Comparison of ENCODE assay signal across 8 cellular contexts in genomic region chr1:69744381-69744780, GRCh38.
"Had no signal": no experiment of that assay in that cellular context is flagged by ENCODE, and none has a peak within 500 bp of the region (broad histone marks: within the 10 kb centered on the region; RNA-seq: fewer than 3 reads in every experiment).

No MANE protein-coding gene starts in this region.

- H3K27ac ChIP-seq: HL-60, KMS-11 had no signal

- H3K27me3 Mint-ChIP-seq: IgD-negative memory B cell had no signal

- H3K4me3 Mint-ChIP-seq: IgD-negative memory B cell had no signal

- H3K36me3 Mint-ChIP-seq: IgD-negative memory B cell had no signal

- DNase-seq: IMR-90, KBM-7, KG1 had no signal

- H3K4me3 ChIP-seq: K562 had no signal

- H3K27ac Mint-ChIP-seq: IgD-negative memory B cell had no signal

- H3K4me2 ChIP-seq: KMS-11 had no signal

- ATAC-seq: HepG2, K562 had no signal

- H3K4me1 Mint-ChIP-seq: IgD-negative memory B cell had no signal
